Comparison of ENCODE assay signal across 1 cellular context in genomic region chr10:69417542-69417941, GRCh38.
TF ChIP-seq lines count a peak whose summit lies in the region.

No MANE protein-coding gene starts in this region.

TF ChIP-seq in A549, 52 proteins besides CTCF, POLR2A, EP300 and RAD21 (continued from another document):
- TF ChIP-seq ELK1 (IDR thresholded peaks at IDR 0.05; ENCODE audit: low read depth, low read length) = no peak
- TF ChIP-seq MAFK (IDR thresholded peaks at IDR 0.05; ENCODE audit: partially characterized antibody) = no peak
- TF ChIP-seq CHD4 (IDR thresholded peaks at IDR 0.05; ENCODE audit: borderline replicate concordance) = no peak
- no peak for TF ChIP-seq RFX5 (IDR thresholded peaks at IDR 0.05)
- no peak for TF ChIP-seq REST (IDR thresholded peaks at IDR 0.05)
- TF ChIP-seq ZSCAN20 (CRISPR knock-in tag; IDR thresholded peaks at IDR 0.05) = no peak
- TF ChIP-seq EHF (CRISPR knock-in tag; IDR thresholded peaks at IDR 0.05) = no peak
- TF ChIP-seq KDM5A (IDR thresholded peaks at IDR 0.05) = no peak
